Comparison of ENCODE assay signal across 9 cellular contexts in the genomic region with DNA sequence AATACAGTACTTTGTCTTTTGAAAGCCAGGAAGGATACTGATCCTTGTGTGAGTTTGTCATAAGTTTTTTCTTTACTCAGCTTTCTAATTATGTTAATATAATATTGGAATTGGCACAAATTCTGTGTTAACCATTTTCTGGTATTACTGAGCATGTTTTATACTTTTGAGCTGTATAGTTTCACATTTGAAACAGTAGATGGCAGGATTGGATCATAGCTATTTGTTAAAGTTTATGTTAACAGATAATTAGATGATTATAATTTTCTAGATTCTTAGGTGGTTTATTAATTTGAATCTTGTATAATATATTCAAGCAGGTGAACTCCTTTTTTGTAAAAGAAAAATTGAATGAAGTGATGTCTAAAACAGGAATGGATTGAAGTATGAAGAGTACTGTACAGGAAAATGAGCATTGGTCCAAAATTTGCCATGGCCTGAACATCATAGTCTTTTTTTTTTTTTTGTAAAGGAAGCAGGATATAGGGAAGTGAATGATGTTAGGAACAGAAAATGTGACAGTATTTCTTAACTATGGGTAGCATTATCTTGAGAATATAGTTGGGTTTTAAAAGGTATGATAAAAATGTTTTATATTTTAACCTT.
A peak's percentile ranks its signal among the peaks of the same experiment; 100 is the strongest.
DNase-seq lines count a peak whose midpoint lies in the region; ATAC-seq, FAIRE-seq and TF ChIP-seq lines count a peak whose summit lies in the region.
"Had no signal": no experiment of that assay in that cellular context is flagged by ENCODE, and none has a peak within 500 bp of the region (broad histone marks: within the 10 kb centered on the region; RNA-seq: fewer than 3 reads in every experiment).

No MANE protein-coding gene starts in this region.

- intact Hi-C loops in mucosa of descending colon (cut with DNase I, micrococcal nuclease) (no loop called here), sigmoid colon (cut with DNase I) (loop anchor here (5.0 kb wide), 2 partner anchors 102 to 117 kb away; partner anchors contain the start of gene CYP2R1)

- H3K27me3 ChIP-seq in foreskin keratinocyte (no peaks in the 10 kb centered on the region), sigmoid colon (no peaks in the 10 kb centered on the region)

- H3K27ac ChIP-seq in foreskin keratinocyte (no peak overlapping the region), sigmoid colon (no peak overlapping the region)

- FAIRE-seq in A204.1 (lab: Jason Lieb, UNC): peak; percentile 95
- FAIRE-seq: GM18507 had no signal

- peak; percentile 11 for DNase-seq in GM03348 (ENCODE audit: low spot score)
- peak; percentile 36 for DNase-seq in SK-MEL-5 (ENCODE audit: low read depth, low spot score)
- DNase-seq in foreskin keratinocyte: peak in 1 of 2 donors; percentile 13
- DNase-seq in mucosa of descending colon: no peak
- no peak for DNase-seq in activated CD4-positive, alpha-beta T cell treated with anti-CD3 and anti-CD28 coated beads for 1 hour
- no peak for DNase-seq in sigmoid colon

- H3K9me3 ChIP-seq in mucosa of descending colon (no peaks in the 10 kb centered on the region), sigmoid colon (no peaks in the 10 kb centered on the region)

- ATAC-seq in foreskin keratinocyte (no peak), mucosa of descending colon (no peak), GM18858 (IDR thresholded peaks at IDR 0.05; ENCODE audit: unreplicated experiment) (no peak)

- no peak for TF ChIP-seq EP300 in sigmoid colon (IDR thresholded peaks at IDR 0.05)

- TF ChIP-seq CTCF in foreskin keratinocyte (conservative IDR thresholded peaks at IDR 0.05): peak; percentile 64
- no peak for TF ChIP-seq CTCF in mucosa of descending colon (IDR thresholded peaks at IDR 0.05)
- peak in 1 of 4 experiments; percentile 22 for TF ChIP-seq CTCF in sigmoid colon (IDR thresholded peaks at IDR 0.05)

- H3K36me3 ChIP-seq in mucosa of descending colon (ENCODE audit: low read depth): no peaks in the 10 kb centered on the region
- H3K36me3 ChIP-seq in sigmoid colon: no peaks in the 10 kb centered on the region

- H3K4me1 ChIP-seq in foreskin keratinocyte (peaks cover 6% of the 10 kb centered on the region), mucosa of descending colon (ENCODE audit: low read depth) (no peaks in the 10 kb centered on the region), sigmoid colon (peaks cover 0 to 3% (median 0%) of the 10 kb centered on the region in 4 donors)

- TF ChIP-seq POLR2A in sigmoid colon (IDR thresholded peaks at IDR 0.05): no peak

- H3K4me3 ChIP-seq in mucosa of descending colon (no peak overlapping the region), sigmoid colon (no peak overlapping the region)

- in situ Hi-C loops in SK-MEL-5 (cut with HindIII; ENCODE audit: low pct_unique_long_range_greater_than_20kb, low sequenced_read_pairs): no loop called here

Comparison
In these comparisons a context has a peak if more than half of its experiments do, and no peak if none do; other contexts are left out.
1. DNase-seq: peak in GM03348 (single experiment) and SK-MEL-5 (single experiment); none in mucosa of descending colon (0 of 3), activated CD4-positive, alpha-beta T cell treated with anti-CD3 and anti-CD28 coated beads for 1 hour (single experiment) and sigmoid colon (single experiment).